ENCODE assay signal across 18 cellular contexts in the genomic region with DNA sequence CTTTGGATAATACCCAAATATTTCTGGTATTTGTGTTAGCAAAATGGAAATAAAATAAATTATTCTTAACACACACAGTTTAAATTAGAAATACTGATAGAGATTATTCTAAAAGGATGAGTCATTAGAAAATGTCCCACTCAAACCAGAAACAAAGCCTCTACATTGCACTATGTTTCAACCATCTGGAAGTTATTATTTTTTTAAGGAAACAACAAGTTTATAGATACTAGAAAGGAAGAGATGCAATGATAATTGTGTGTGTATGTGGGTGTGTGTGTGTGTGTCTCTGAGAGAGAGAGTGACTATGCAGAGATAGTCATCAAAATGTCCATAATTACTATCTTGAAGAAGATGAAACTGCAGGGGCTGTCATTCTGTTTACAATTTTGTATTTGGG.
DNase-seq lines count a peak whose midpoint lies in the region; ATAC-seq and TF ChIP-seq lines count a peak whose summit lies in the region.
"Had no signal": no experiment of that assay in that cellular context is flagged by ENCODE, and none has a peak within 500 bp of the region (broad histone marks: within the 10 kb centered on the region; RNA-seq: fewer than 3 reads in every experiment).

No MANE protein-coding gene starts in this region.

- H3K9me3 Mint-ChIP-seq in naive thymus-derived CD4-positive, alpha-beta T cell: peaks cover 0 to 18% (median 4%) of the 10 kb centered on the region in 11 donors

- no peak overlapping the region for H3K4me3 Mint-ChIP-seq in naive thymus-derived CD4-positive, alpha-beta T cell

- ATAC-seq in naive thymus-derived CD4-positive, alpha-beta T cell: no peak
- ATAC-seq in GM21515 (IDR thresholded peaks at IDR 0.05; ENCODE audit: unreplicated experiment) (no peak), GM18870 (IDR thresholded peaks at IDR 0.05; ENCODE audit: unreplicated experiment) (no peak)
- ATAC-seq: HCT116, HepG2, Panc1 had no signal

- intact Hi-C loops in naive thymus-derived CD4-positive, alpha-beta T cell (cut with micrococcal nuclease): no loop called here

- H3K27me3 ChIP-seq in naive thymus-derived CD4-positive, alpha-beta T cell (ENCODE audit: control insufficient read depth in 2 of 2, insufficient read depth in 2 of 2, low read length in 2 of 2): no peaks in the 10 kb centered on the region
- H3K27me3 ChIP-seq: MG63 had no signal

- CTCF ChIA-PET in naive thymus-derived CD4-positive, alpha-beta T cell (lab: Charles Lee): no interaction called here

- no peaks in the 10 kb centered on the region for H3K27me3 Mint-ChIP-seq in naive thymus-derived CD4-positive, alpha-beta T cell

- TF ChIP-seq CTCF in AG10803 (conservative IDR thresholded peaks at IDR 0.05; ENCODE audit: low read length): no peak

- no peaks in the 10 kb centered on the region for H3K36me3 ChIP-seq in naive thymus-derived CD4-positive, alpha-beta T cell (ENCODE audit: control insufficient read depth in 2 of 3, insufficient read depth in 3 of 3, low read length in 3 of 3)
- H3K36me3 ChIP-seq: MG63 had no signal

- no peak overlapping the region for H3K4me3 ChIP-seq in AG10803 (ENCODE audit: low read length)
- H3K4me3 ChIP-seq in naive thymus-derived CD4-positive, alpha-beta T cell (ENCODE audit: low read length): no peak overlapping the region
- H3K4me3 ChIP-seq: MG63 had no signal

- no peaks in the 10 kb centered on the region for H3K9me3 ChIP-seq in naive thymus-derived CD4-positive, alpha-beta T cell (ENCODE audit: control insufficient read depth in 2 of 3, low read length in 3 of 3)
- H3K9me3 ChIP-seq: MG63 had no signal

- POLR2A ChIA-PET in naive thymus-derived CD4-positive, alpha-beta T cell (lab: Charles Lee): no interaction called here

- no peaks in the 10 kb centered on the region for H3K36me3 Mint-ChIP-seq in naive thymus-derived CD4-positive, alpha-beta T cell

- no peaks in the 10 kb centered on the region for H3K4me1 Mint-ChIP-seq in naive thymus-derived CD4-positive, alpha-beta T cell

- H3K27ac Mint-ChIP-seq in naive thymus-derived CD4-positive, alpha-beta T cell: no peak overlapping the region

- peak; percentile 0 for DNase-seq in AG10803 (ENCODE audit: low read depth)
- peak; percentile 0 for DNase-seq in M059J (ENCODE audit: low read depth)
- peak; percentile 59 for DNase-seq in dedifferentiated amniotic fluid mesenchymal stem cell (ENCODE audit: extremely low spot score)
- peak; percentile 48 for DNase-seq in iris pigment epithelial cell (ENCODE audit: low read depth)
- no peak for DNase-seq in naive thymus-derived CD4-positive, alpha-beta T cell
- no peak for DNase-seq in NCI-H748 (lab: John Stamatoyannopoulos, UW; ENCODE audit: unreplicated experiment)
- DNase-seq: DMS 273 treated with DMSO at 0.1 percent for 48 hours, MG63, NCI-H2081 treated with DMSO at 0.1 percent for 48 hours, NCI-H510A treated with DMSO at 0.1 percent for 48 hours, Right ventricle myocardium superior had no signal

- H3K4me1 ChIP-seq in naive thymus-derived CD4-positive, alpha-beta T cell (ENCODE audit: control insufficient read depth in 2 of 2, insufficient read depth in 2 of 2, low read length in 2 of 2): no peaks in the 10 kb centered on the region

- no peak overlapping the region for H3K27ac ChIP-seq in naive thymus-derived CD4-positive, alpha-beta T cell (ENCODE audit: low read depth, low read length)
- H3K27ac ChIP-seq: C4-2B, KMS-11 had no signal

Comparison
In these comparisons a context has a peak if more than half of its experiments do, and no peak if none do; other contexts are left out.
1. DNase-seq: peak in AG10803 (single experiment), M059J (single experiment), dedifferentiated amniotic fluid mesenchymal stem cell (single experiment) and iris pigment epithelial cell (single experiment); none in naive thymus-derived CD4-positive, alpha-beta T cell (0 of 9) and NCI-H748 (single experiment).